Comparison of ENCODE assay signal across 1 cellular context in genomic region chr19:40804783-40805242, GRCh38.
TF ChIP-seq lines count a peak whose summit lies in the region.

No MANE protein-coding gene starts in this region.

TF ChIP-seq in K562, 482 proteins besides CTCF, POLR2A, EP300 and RAD21:
- TF ChIP-seq RBFOX2 (IDR thresholded peaks at IDR 0.05; ENCODE audit: low read depth, low read length) (0 out of 2 replicates have a peak, but pooled peaks have one; percentile 46), POLR2B (IDR thresholded peaks at IDR 0.05; ENCODE audit: low read depth, partially characterized antibody) (peak; percentile 32), MYNN (IDR thresholded peaks at IDR 0.05) (0 out of 2 replicates have a peak, but pooled peaks have one; percentile 12), MYNN (CRISPR knock-in tag; IDR thresholded peaks at IDR 0.05) (no peak), MCM2 (IDR thresholded peaks at IDR 0.05; ENCODE audit: low read depth) (no peak), ZEB2 (IDR thresholded peaks at IDR 0.05) (no peak), JUN (IDR thresholded peaks at IDR 0.05; ENCODE audit: borderline replicate concordance, low read depth, low read length) (no peak), JUN (CRISPR knock-in tag; IDR thresholded peaks at IDR 0.05; ENCODE audit: borderline replicate concordance) (no peak), POLR2G (IDR thresholded peaks at IDR 0.05; ENCODE audit: low read depth, low read length) (peak; percentile 52; the same call in 1 of the 2 replicates), POLR2AphosphoS5 (IDR thresholded peaks at IDR 0.05; ENCODE audit: control insufficient read depth, insufficient read depth, low read depth, low read length) (peak; percentile 25; the same call in 1 of the 2 replicates), IRF1 (CRISPR knock-in tag; IDR thresholded peaks at IDR 0.05; ENCODE audit: borderline replicate concordance) (no peak), IRF2 (CRISPR knock-in tag; IDR thresholded peaks at IDR 0.05) (no peak), ZBTB26 (CRISPR knock-in tag; IDR thresholded peaks at IDR 0.05) (no peak), ZNF583 (CRISPR knock-in tag; IDR thresholded peaks at IDR 0.05) (no peak), NR2C2 (CRISPR knock-in tag; IDR thresholded peaks at IDR 0.05) (no peak), NR2C2 (tag; IDR thresholded peaks at IDR 0.05) (no peak)
